ENCODE assay signal across 8 cellular contexts in genomic region chr2:200703132-200703925, GRCh38.
DNase-seq lines count a peak whose midpoint lies in the region; ATAC-seq and TF ChIP-seq lines count a peak whose summit lies in the region.

No MANE protein-coding gene starts in this region.

- H3K9me3 ChIP-seq in GM23248 (ENCODE audit: low read depth) (no peaks in the 10 kb centered on the region), adrenal gland (replicated peaks in 1 of 3) (no peaks in the 10 kb centered on the region), right cardiac atrium (ENCODE audit: control insufficient read depth, low read length) (no peaks in the 10 kb centered on the region)

- H3F3A ChIP-seq in GM23248 (ENCODE audit: insufficient read depth): no peaks in the 10 kb centered on the region

- H3K9ac ChIP-seq in GM23248: no peak overlapping the region

- no peaks in the 10 kb centered on the region for H3K9me2 ChIP-seq in GM23248 (ENCODE audit: insufficient read depth)

- H3K27me3 ChIP-seq in GM23248 (replicated peaks; ENCODE audit: insufficient read depth): no peaks in the 10 kb centered on the region
- H3K27me3 ChIP-seq in adrenal gland: no peaks in the 10 kb centered on the region
- no peaks in the 10 kb centered on the region for H3K27me3 ChIP-seq in right cardiac atrium (ENCODE audit: control insufficient read depth, insufficient read depth)

- no peaks in the 10 kb centered on the region for H3K36me3 ChIP-seq in GM23248 (ENCODE audit: low read depth)
- no peaks in the 10 kb centered on the region for H3K36me3 ChIP-seq in adrenal gland (replicated peaks in 1 of 2)

- WGBS in GM23248 (ENCODE audit: low coverage in 1 of 2, low lambda C conversion rate in 2 of 2, missing lambda C conversion rate in 2 of 2), 2 experiments: 35 to 39% methylated on average over 6 of the region's 6 CpGs
- 32 to 39% (median 36%) methylated on average over 5 to 6 of the region's 6 CpGs for WGBS in adrenal gland, 4 donors
- 38% methylated on average over 6 of the region's 6 CpGs for WGBS in right cardiac atrium

- no peak for TF ChIP-seq POLR2A in adrenal gland (IDR thresholded peaks at IDR 0.05)

- H3K79me2 ChIP-seq in GM23248 (ENCODE audit: insufficient read depth): no peaks in the 10 kb centered on the region

- H3K27ac ChIP-seq in GM23248 (no peak overlapping the region), adrenal gland (peak overlapping the region in 1 of 5 donors; percentile 2), right cardiac atrium (ENCODE audit: low read length) (no peak overlapping the region)

- intact Hi-C loops in adrenal gland (cut with DNase I) (loop anchor here (5.0 kb wide), 3 partner anchors 121 to 221 kb away; no protein-coding TSS in a partner anchor), right cardiac atrium (cut with DNase I) (loop anchor here in 3 of 4 donors (5.0 to 10.0 kb wide), 3 partner anchors 86 to 729 kb away; no protein-coding TSS in a partner anchor)

- H4K20me1 ChIP-seq in GM23248 (ENCODE audit: insufficient read depth): no peaks in the 10 kb centered on the region

- H2AFZ ChIP-seq in GM23248: peak overlapping the region; percentile 39

- DNase-seq in COLO668 (lab: John Stamatoyannopoulos, UW; ENCODE audit: unreplicated experiment) (peak; percentile 20), GM23248 (peak; percentile 83), NCI-H748 (lab: John Stamatoyannopoulos, UW; ENCODE audit: unreplicated experiment) (peak; percentile 65), adrenal gland (peak in 5 of 7 donors; percentile 37 to 67 (median 54)), right cardiac atrium (no peak), 8988T (no peak)
- peak; percentile 9 for DNase-seq in stimulated activated naive CD4-positive, alpha-beta T cell treated with Interleukin-2 at 50 U/mL for 16 hours (lab: John Stamatoyannopoulos, UW)

- TF ChIP-seq CTCF in adrenal gland (IDR thresholded peaks at IDR 0.05): peak; percentile 34 to 82 (median 66)

- in situ Hi-C loops in GM23248 (cut with MboI): loop anchor here (10.0 kb wide), 2 partner anchors 129 to 729 kb away; no protein-coding TSS in a partner anchor

- no peak overlapping the region for H3K4me3 ChIP-seq in GM23248
- H3K4me3 ChIP-seq in adrenal gland: no peak overlapping the region
- no peak overlapping the region for H3K4me3 ChIP-seq in right cardiac atrium (ENCODE audit: low read length)

- H3K4me1 ChIP-seq in GM23248 (ENCODE audit: insufficient read depth): no peaks in the 10 kb centered on the region
- H3K4me1 ChIP-seq in adrenal gland (replicated peaks in 1 of 2): no peaks in the 10 kb centered on the region
- H3K4me1 ChIP-seq in right cardiac atrium (ENCODE audit: control insufficient read depth, insufficient read depth, low read length): no peaks in the 10 kb centered on the region

- peak; percentile 30 to 48 for ATAC-seq in right cardiac atrium
- ATAC-seq in HG02759 (IDR thresholded peaks at IDR 0.05; ENCODE audit: unreplicated experiment): no peak

- no peak overlapping the region for H3K4me2 ChIP-seq in GM23248 (ENCODE audit: unreplicated experiment)

Comparison
In these comparisons a context has a peak if more than half of its experiments do, and no peak if none do; other contexts are left out.
1. DNase-seq: peak in COLO668 (single experiment), GM23248 (single experiment), NCI-H748 (single experiment), adrenal gland (5 of 7) and stimulated activated naive CD4-positive, alpha-beta T cell treated with Interleukin-2 at 50 U/mL for 16 hours (single experiment); none in right cardiac atrium (0 of 3) and 8988T (single experiment).